18 cellular contexts compared by ENCODE assay signal in genomic region chr10:127216786-127217185, GRCh38. TPM values are rescaled to one million over a fixed set of nuclear protein-coding genes. Genes with fewer than 3 reads are reported as not detected.
DNase-seq lines count a peak whose midpoint lies in the region; FAIRE-seq and TF ChIP-seq lines count a peak whose summit lies in the region.
"Had no signal": no experiment of that assay in that cellular context is flagged by ENCODE, and none has a peak within 500 bp of the region (broad histone marks: within the 10 kb centered on the region; RNA-seq: fewer than 3 reads in every experiment).

No MANE protein-coding gene starts in this region.

- no peak overlapping the region for H3K4me3 ChIP-seq in Jurkat, Clone E6-1 (ENCODE audit: low read length)
- no peak overlapping the region for H3K4me3 ChIP-seq in bronchial epithelial cell (ENCODE audit: low read depth, low read length)
- H3K4me3 ChIP-seq: body of pancreas, esophagus muscularis mucosa, hepatocyte, mucosa of descending colon, thyroid gland had no signal

- no peak for FAIRE-seq in bronchial epithelial cell (lab: Jason Lieb, UNC)

- no peaks in the 10 kb centered on the region for H3K27me3 ChIP-seq in bronchial epithelial cell (ENCODE audit: control insufficient read depth, insufficient read depth, low read length)
- H3K27me3 ChIP-seq: body of pancreas, esophagus muscularis mucosa, hepatocyte, thyroid gland had no signal

- no peak for TF ChIP-seq CTCF in bronchial epithelial cell (IDR thresholded peaks at IDR 0.05; ENCODE audit: insufficient read depth, low read length, severe bottlenecking)

- H3K27ac ChIP-seq in substantia nigra (ENCODE audit: low read depth, low read length, poor library complexity, severe bottlenecking): no peak overlapping the region
- H3K27ac ChIP-seq: body of pancreas, C4-2B, esophagus muscularis mucosa, hepatocyte had no signal

- H3K36me3 ChIP-seq in bronchial epithelial cell (ENCODE audit: control insufficient read depth, insufficient read depth, low read length): no peaks in the 10 kb centered on the region
- H3K36me3 ChIP-seq: esophagus muscularis mucosa, thyroid gland had no signal

- DNase-seq in GM03348 (ENCODE audit: low spot score) (peak; percentile 23), bronchial epithelial cell (ENCODE audit: low read depth) (peak; percentile 70), myocyte (ENCODE audit: low read depth) (peak; percentile 74), hepatic stellate cell (ENCODE audit: low spot score) (no peak), substantia nigra (lab: John Stamatoyannopoulos, UW) (no peak), Ammon's horn (ENCODE audit: low spot score) (no peak)
- peak; percentile 20 for DNase-seq in Jurkat, Clone E6-1 (ENCODE audit: low read depth, low spot score)
- DNase-seq: body of pancreas, DMS79, mucosa of descending colon, NCI-H1092, NCI-H2227 treated with DMSO at 0.1 percent for 48 hours, SHP77 treated with DMSO at 0.1 percent for 48 hours had no signal

RNA-seq across cellular contexts. Expression of gene INSYN2A, which starts 20.4 kb away (rescaled TPM):
- not detected for polyA plus RNA-seq in Jurkat, Clone E6-1 (2012; ENCODE audit: insufficient read depth, insufficient read length)
- under 0.01 TPM in 1 of 2 replicates, not detected in the other for total RNA-seq in bronchial epithelial cell
- 2.3 and 4.0 TPM in 2 replicates for total RNA-seq in myocyte
- polyA plus RNA-seq in myocyte (2012): 0.43 TPM
- total RNA-seq: body of pancreas, dermis microvascular lymphatic vessel endothelial cell had no signal

Comparison
In these comparisons a context has a peak if more than half of its experiments do, and no peak if none do; other contexts are left out.
1. DNase-seq: peak in GM03348 (single experiment), Jurkat, Clone E6-1 (single experiment), bronchial epithelial cell (single experiment) and myocyte (single experiment); none in hepatic stellate cell (single experiment), substantia nigra (0 of 49) and Ammon's horn (single experiment).